Comparison of ENCODE assay signal across 18 cellular contexts in the genomic region with DNA sequence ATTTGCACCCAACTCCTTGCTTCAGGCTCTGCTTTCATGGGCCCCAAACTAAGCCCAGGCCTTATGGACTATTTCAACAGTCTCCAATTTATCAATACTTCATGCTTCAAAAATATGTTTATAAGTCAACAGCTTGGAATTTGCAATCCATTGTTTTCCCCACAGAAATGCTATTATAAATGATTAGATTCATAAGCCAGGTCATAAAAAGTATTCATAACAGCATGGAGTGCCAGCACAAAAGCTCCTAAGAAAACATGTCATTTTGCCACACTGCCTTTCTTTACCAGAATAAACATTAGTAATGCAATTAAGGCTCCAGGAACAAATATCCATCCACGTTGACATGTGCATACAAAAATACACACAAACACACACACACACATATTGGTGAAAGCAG.
"Had no signal": no experiment of that assay in that cellular context is flagged by ENCODE, and none has a peak within 500 bp of the region (broad histone marks: within the 10 kb centered on the region; RNA-seq: fewer than 3 reads in every experiment).

No MANE protein-coding gene starts in this region.

- H3K4me3 Mint-ChIP-seq: activated CD8-positive, alpha-beta memory T cell treated with anti-CD3 and anti-CD28 coated beads, Interleukin-2, amount 10 ng/mL, durations not matched to agents 7 days and 5 days; activated naive CD8-positive, alpha-beta T cell; brain; mesothelial cell of epicardium; neural progenitor cell; T-cell had no signal

- H3K27me3 Mint-ChIP-seq: activated CD8-positive, alpha-beta memory T cell treated with anti-CD3 and anti-CD28 coated beads, Interleukin-2, amount 10 ng/mL, durations not matched to agents 7 days and 5 days; activated naive CD8-positive, alpha-beta T cell; brain; T-cell had no signal

- H3K9me3 Mint-ChIP-seq: mesothelial cell of epicardium had no signal

- DNase-seq: activated CD4-positive, alpha-beta T cell treated with anti-CD3 and anti-CD28 coated beads, Interleukin-2, amount 50 U/mL, for 48 hours; activated CD4-positive, CD25-positive, alpha-beta regulatory T cell treated with anti-CD3 and anti-CD28 coated beads, Interleukin-2, amount 50 U/mL, for 72 hours; activated CD8-positive, alpha-beta memory T cell treated with anti-CD3 and anti-CD28 coated beads, Interleukin-2, amount 10 ng/mL, durations not matched to agents 7 days and 5 days; activated gamma-delta T cell treated with Interleukin-2 at 50 U/mL for 16 hours; activated T-cell treated with anti-CD3 and anti-CD28 coated beads, Interleukin-2, amount 50 U/mL, for 48 hours; central memory CD4-positive, alpha-beta T cell; cortex of kidney; effector CD8-positive, alpha-beta T cell; gastrocnemius medialis; heart left ventricle; psoas muscle; right lobe of liver; T-cell; T1000 had no signal

- ATAC-seq: activated CD8-positive, alpha-beta memory T cell treated with anti-CD3 and anti-CD28 coated beads, Interleukin-2, amount 10 ng/mL, durations not matched to agents 7 days and 5 days; gastrocnemius medialis; heart left ventricle; psoas muscle; right lobe of liver; T-cell had no signal

- H3K36me3 Mint-ChIP-seq: brain, mesothelial cell of epicardium had no signal

- H3K27ac Mint-ChIP-seq: activated CD8-positive, alpha-beta memory T cell treated with anti-CD3 and anti-CD28 coated beads, Interleukin-2, amount 10 ng/mL, durations not matched to agents 7 days and 5 days; activated naive CD8-positive, alpha-beta T cell; mesothelial cell of epicardium; neural progenitor cell had no signal
